In the genomic region with DNA sequence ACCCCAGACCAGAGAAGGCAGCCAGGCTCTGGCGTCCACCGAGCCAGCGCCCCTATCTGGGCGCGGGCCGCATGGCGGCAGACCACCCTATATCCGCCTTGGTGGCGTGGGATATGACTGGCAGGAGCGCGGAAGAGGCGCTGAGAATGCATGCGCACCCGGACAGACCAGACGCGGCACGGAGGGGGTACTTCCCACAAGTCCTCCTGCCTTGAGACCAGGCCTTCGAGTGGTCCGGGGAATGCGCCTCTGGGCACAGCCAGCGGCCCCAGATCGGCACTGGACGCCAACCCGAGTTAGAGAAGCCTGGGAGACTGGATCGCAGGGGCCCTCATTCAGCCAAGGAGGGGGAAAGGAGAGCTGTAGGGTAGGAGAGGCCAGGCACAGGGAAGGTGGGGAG, we compare ENCODE assay signal across 8 cellular contexts. TPM values are rescaled to one million over a fixed set of nuclear protein-coding genes. Genes with fewer than 3 reads are reported as not detected.
A peak's percentile ranks its signal among the peaks of the same experiment; 100 is the strongest.
DNase-seq lines count a peak whose midpoint lies in the region; ATAC-seq and TF ChIP-seq lines count a peak whose summit lies in the region.
"Had no signal": no experiment of that assay in that cellular context is flagged by ENCODE, and none has a peak within 500 bp of the region (broad histone marks: within the 10 kb centered on the region; RNA-seq: fewer than 3 reads in every experiment).

No MANE protein-coding gene starts in this region.

- no peak for TF ChIP-seq RAD21 in HCT116 (IDR thresholded peaks at IDR 0.05; ENCODE audit: low read depth)

- H3K79me2 ChIP-seq in HCT116 (ENCODE audit: insufficient read depth, low read length) = no peaks in the 10 kb centered on the region

- no peak overlapping the region for H3K9ac ChIP-seq in HCT116 (ENCODE audit: low read length)

- H3K4me3 ChIP-seq in CD8-positive, alpha-beta T cell (ENCODE audit: low read depth, low read length) = no peak overlapping the region
- H3K4me3 ChIP-seq in HCT116 (replicated peaks in 1 of 2; ENCODE audit: low read depth in 1 of 2, low read length in 2 of 2) = no peak overlapping the region

- H2AFZ ChIP-seq in HCT116 (ENCODE audit: low read depth, low read length, poor library complexity, severe bottlenecking) = no peak overlapping the region

- no peak for DNase-seq in CD8-positive, alpha-beta T cell
- no peak for DNase-seq in HCT116 (ENCODE audit: low read depth, low spot score)
- peak; percentile 30 for DNase-seq in endothelial cell (ENCODE audit: low spot score)
- peak; percentile 42 for DNase-seq in nephron progenitor cell
- DNase-seq in globus pallidus (ENCODE audit: low spot score) = no peak
- DNase-seq in kidney tubule cell (ENCODE audit: low spot score) = no peak

- no peaks in the 10 kb centered on the region for H3K36me3 Mint-ChIP-seq in CD8-positive, alpha-beta T cell
- peaks cover 4% of the 10 kb centered on the region for H3K36me3 Mint-ChIP-seq in endothelial cell (ENCODE audit: low read depth, unreplicated experiment)
- H3K36me3 Mint-ChIP-seq in nephron progenitor cell (ENCODE audit: low read depth) = no peaks in the 10 kb centered on the region

- peaks cover 26% of the 10 kb centered on the region for H3K4me1 ChIP-seq in CD8-positive, alpha-beta T cell (ENCODE audit: insufficient read depth, low read length)
- H3K4me1 ChIP-seq in HCT116 (ENCODE audit: control insufficient read depth in 1 of 2, insufficient read depth in 2 of 2, low read length in 2 of 2) = peaks cover 7 to 31% of the 10 kb centered on the region in 2 experiments; a peak in 3 of 4 replicates

- H3K4me3 Mint-ChIP-seq in CD8-positive, alpha-beta T cell = peak overlapping the region; percentile 35
- H3K4me3 Mint-ChIP-seq in endothelial cell (ENCODE audit: unreplicated experiment) (no peak overlapping the region), nephron progenitor cell (peak overlapping the region; percentile 78)

- H3K27ac Mint-ChIP-seq in CD8-positive, alpha-beta T cell = no peak overlapping the region
- H3K27ac Mint-ChIP-seq in endothelial cell (ENCODE audit: unreplicated experiment) = no peak overlapping the region
- H3K27ac Mint-ChIP-seq in nephron progenitor cell = no peak overlapping the region

- peaks cover 58% of the 10 kb centered on the region for H3K27me3 Mint-ChIP-seq in CD8-positive, alpha-beta T cell (ENCODE audit: low read depth)
- H3K27me3 Mint-ChIP-seq in endothelial cell (ENCODE audit: unreplicated experiment) = peaks cover 43% of the 10 kb centered on the region
- peaks cover 94% of the 10 kb centered on the region for H3K27me3 Mint-ChIP-seq in nephron progenitor cell (ENCODE audit: low read depth, poor library complexity)

- no peak for TF ChIP-seq CTCF in CD8-positive, alpha-beta T cell (IDR thresholded peaks at IDR 0.05)
- TF ChIP-seq CTCF in HCT116 (IDR thresholded peaks at IDR 0.05 in 2 of 3, conservative IDR thresholded peaks at IDR 0.05 in 1 of 3; ENCODE audit: borderline replicate concordance in 1 of 3, insufficient read depth in 1 of 3, low read depth in 2 of 3, low read length in 2 of 3) (no peak), endothelial cell (IDR thresholded peaks at IDR 0.05; ENCODE audit: unreplicated experiment) (no peak), nephron progenitor cell (IDR thresholded peaks at IDR 0.05) (no peak)

- peak overlapping the region; percentile 64 for H3K4me2 ChIP-seq in HCT116 (ENCODE audit: low read length)

- RAD21 ChIA-PET in HCT116 (lab: Charles Lee; ENCODE audit: low non-redundant PET in 1 of 2, low total read pairs in 2 of 2, uncharacterized antibody in 2 of 2, unreplicated experiment in 2 of 2) = no interaction called here

- ATAC-seq in CD8-positive, alpha-beta T cell = no peak
- ATAC-seq in HCT116 (no peak), GM18858 (IDR thresholded peaks at IDR 0.05; ENCODE audit: unreplicated experiment) (no peak)

- BruUV-seq in HCT116 (replicated peaks; lab: Mats Ljungman, UMichigan) = no TSS peak

- H3K9me3 Mint-ChIP-seq in CD8-positive, alpha-beta T cell = no peaks in the 10 kb centered on the region
- H3K9me3 Mint-ChIP-seq in endothelial cell (ENCODE audit: unreplicated experiment) (no peaks in the 10 kb centered on the region), nephron progenitor cell (no peaks in the 10 kb centered on the region)

- no peaks in the 10 kb centered on the region for H3K36me3 ChIP-seq in CD8-positive, alpha-beta T cell (ENCODE audit: insufficient read depth, low read length)
- H3K36me3 ChIP-seq in HCT116 (ENCODE audit: control insufficient read depth in 1 of 2, insufficient read depth in 2 of 2, low read length in 2 of 2) = no peaks in the 10 kb centered on the region

- H4K20me1 ChIP-seq in HCT116 (ENCODE audit: insufficient read depth) = no peaks in the 10 kb centered on the region

- no peak overlapping the region for H3K27ac ChIP-seq in CD8-positive, alpha-beta T cell (ENCODE audit: low read depth, low read length)
- no peak overlapping the region for H3K27ac ChIP-seq in HCT116 (ENCODE audit: low read depth, low read length)
- H3K27ac ChIP-seq: skin epidermis had no signal

- peaks cover 24% of the 10 kb centered on the region for H3K4me1 Mint-ChIP-seq in CD8-positive, alpha-beta T cell (ENCODE audit: low read depth)
- H3K4me1 Mint-ChIP-seq in endothelial cell (ENCODE audit: unreplicated experiment) = peaks cover 17% of the 10 kb centered on the region
- H3K4me1 Mint-ChIP-seq in nephron progenitor cell = peaks cover 37% of the 10 kb centered on the region

- no peaks in the 10 kb centered on the region for H3K9me2 ChIP-seq in HCT116 (ENCODE audit: insufficient read depth)

- H3K9me3 ChIP-seq in CD8-positive, alpha-beta T cell (ENCODE audit: low read length) = no peaks in the 10 kb centered on the region
- no peaks in the 10 kb centered on the region for H3K9me3 ChIP-seq in HCT116 (ENCODE audit: control insufficient read depth in 1 of 2, insufficient read depth in 1 of 2, low read depth in 1 of 2, low read length in 2 of 2)

- TF ChIP-seq POLR2A in HCT116 (IDR thresholded peaks at IDR 0.05; ENCODE audit: borderline replicate concordance, extremely low read depth, insufficient read depth, insufficient read length) = no peak

- H3K27me3 ChIP-seq in CD8-positive, alpha-beta T cell (ENCODE audit: insufficient read depth, low read length) = peaks cover 31% of the 10 kb centered on the region
- H3K27me3 ChIP-seq in HCT116 (ENCODE audit: insufficient read depth, low read length) = no peaks in the 10 kb centered on the region

- CTCF ChIA-PET in CD8-positive, alpha-beta T cell (lab: Charles Lee) = no interaction called here
- CTCF ChIA-PET in HCT116 (lab: Charles Lee) = interaction anchor here (1.5 to 2.1 kb wide), 2 partner anchors 79 to 170 kb away, joined by 6 to 8 read pairs; no protein-coding TSS in a partner anchor

- intact Hi-C loops in CD8-positive, alpha-beta T cell (cut with DNase I, micrococcal nuclease) = loop anchor here in 1 of 2 experiments (1.0 kb wide), 2 partner anchors 79 to 170 kb away; no protein-coding TSS in a partner anchor
- intact Hi-C loops in HCT116 (cut with micrococcal nuclease) = loop anchor here (1.0 kb wide), 2 partner anchors 79 to 166 kb away; no protein-coding TSS in a partner anchor

- POLR2A ChIA-PET in CD8-positive, alpha-beta T cell (lab: Charles Lee) = no interaction called here
- POLR2A ChIA-PET in HCT116 (lab: Charles Lee) = no interaction called here

TF ChIP-seq in HCT116, 20 proteins besides CTCF, POLR2A, EP300 and RAD21 (continues in another document):
- TF ChIP-seq SIN3A (IDR thresholded peaks at IDR 0.05; ENCODE audit: low read depth) = no peak
- TF ChIP-seq ZFX (IDR thresholded peaks at IDR 0.05) = no peak
- no peak for TF ChIP-seq YY1 (IDR thresholded peaks at IDR 0.05; ENCODE audit: extremely low read depth, insufficient replicate concordance, low read depth, low read length)
- no peak for TF ChIP-seq JUND (IDR thresholded peaks at IDR 0.05)
- TF ChIP-seq, protein P1, sequence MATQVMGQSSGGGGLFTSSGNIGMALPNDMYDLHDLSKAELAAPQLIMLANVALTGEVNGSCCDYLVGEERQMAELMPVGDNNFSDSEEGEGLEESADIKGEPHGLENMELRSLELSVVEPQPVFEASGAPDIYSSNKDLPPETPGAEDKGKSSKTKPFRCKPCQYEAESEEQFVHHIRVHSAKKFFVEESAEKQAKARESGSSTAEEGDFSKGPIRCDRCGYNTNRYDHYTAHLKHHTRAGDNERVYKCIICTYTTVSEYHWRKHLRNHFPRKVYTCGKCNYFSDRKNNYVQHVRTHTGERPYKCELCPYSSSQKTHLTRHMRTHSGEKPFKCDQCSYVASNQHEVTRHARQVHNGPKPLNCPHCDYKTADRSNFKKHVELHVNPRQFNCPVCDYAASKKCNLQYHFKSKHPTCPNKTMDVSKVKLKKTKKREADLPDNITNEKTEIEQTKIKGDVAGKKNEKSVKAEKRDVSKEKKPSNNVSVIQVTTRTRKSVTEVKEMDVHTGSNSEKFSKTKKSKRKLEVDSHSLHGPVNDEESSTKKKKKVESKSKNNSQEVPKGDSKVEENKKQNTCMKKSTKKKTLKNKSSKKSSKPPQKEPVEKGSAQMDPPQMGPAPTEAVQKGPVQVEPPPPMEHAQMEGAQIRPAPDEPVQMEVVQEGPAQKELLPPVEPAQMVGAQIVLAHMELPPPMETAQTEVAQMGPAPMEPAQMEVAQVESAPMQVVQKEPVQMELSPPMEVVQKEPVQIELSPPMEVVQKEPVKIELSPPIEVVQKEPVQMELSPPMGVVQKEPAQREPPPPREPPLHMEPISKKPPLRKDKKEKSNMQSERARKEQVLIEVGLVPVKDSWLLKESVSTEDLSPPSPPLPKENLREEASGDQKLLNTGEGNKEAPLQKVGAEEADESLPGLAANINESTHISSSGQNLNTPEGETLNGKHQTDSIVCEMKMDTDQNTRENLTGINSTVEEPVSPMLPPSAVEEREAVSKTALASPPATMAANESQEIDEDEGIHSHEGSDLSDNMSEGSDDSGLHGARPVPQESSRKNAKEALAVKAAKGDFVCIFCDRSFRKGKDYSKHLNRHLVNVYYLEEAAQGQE (IDR thresholded peaks at IDR 0.05; ENCODE audit: low read depth) = no peak
- no peak for TF ChIP-seq ZNF274 (IDR thresholded peaks at IDR 0.05; ENCODE audit: low read depth, low read length)
- no peak for TF ChIP-seq EGR1 (IDR thresholded peaks at IDR 0.05; ENCODE audit: low read depth)
- TF ChIP-seq CEBPB (IDR thresholded peaks at IDR 0.05; ENCODE audit: low read depth) = no peak
- no peak for TF ChIP-seq POLR2AphosphoS5 (IDR thresholded peaks at IDR 0.05; ENCODE audit: low read depth, low read length)
- TF ChIP-seq, protein P2, sequence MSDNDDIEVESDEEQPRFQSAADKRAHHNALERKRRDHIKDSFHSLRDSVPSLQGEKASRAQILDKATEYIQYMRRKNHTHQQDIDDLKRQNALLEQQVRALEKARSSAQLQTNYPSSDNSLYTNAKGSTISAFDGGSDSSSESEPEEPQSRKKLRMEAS (IDR thresholded peaks at IDR 0.05) = no peak
- TF ChIP-seq SP1 (IDR thresholded peaks at IDR 0.05; ENCODE audit: low read depth) = no peak
- no peak for TF ChIP-seq EZH2phosphoT487 (IDR thresholded peaks at IDR 0.05; ENCODE audit: borderline replicate concordance)
- TF ChIP-seq TCF7L2 (IDR thresholded peaks at IDR 0.05; ENCODE audit: borderline replicate concordance, extremely low read depth, insufficient read depth, insufficient read length) = no peak

RNA-seq across cellular contexts. Expression of a gene that starts 2.5 kb away (rescaled TPM):
- total RNA-seq in CD8-positive, alpha-beta T cell = not detected
- total RNA-seq in HCT116 (2021; ENCODE audit: unreplicated experiment) = 11.3 TPM
- polyA plus RNA-seq in HCT116 (2012) = 8.8 and 9.1 TPM in 2 replicates
- total RNA-seq in endothelial cell (ENCODE audit: unreplicated experiment) = 0.26 TPM

Comparison
In these comparisons a context has a peak if more than half of its experiments do, and no peak if none do; other contexts are left out.
1. DNase-seq: peak in endothelial cell (single experiment) and nephron progenitor cell (single experiment); none in CD8-positive, alpha-beta T cell (0 of 7), HCT116 (single experiment), globus pallidus (single experiment) and kidney tubule cell (single experiment).